ENCODE assay signal across 1 cellular context in genomic region chrX:155070975-155071693, GRCh38.
TF ChIP-seq lines count a peak whose summit lies in the region.

Gene BRCC3 (plus strand): TSS chrX:155071508. CDS start chrX:155071528, 20 bp downstream.
Gene CMC4 (minus strand): TSS chrX:155071136. CDS start chrX:155064023, 7,113 bp downstream.
A gene with protein sequence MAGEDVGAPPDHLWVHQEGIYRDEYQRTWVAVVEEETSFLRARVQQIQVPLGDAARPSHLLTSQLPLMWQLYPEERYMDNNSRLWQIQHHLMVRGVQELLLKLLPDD (minus strand): TSS chrX:155071136. CDS start chrX:155066010, 5,126 bp downstream.

TF ChIP-seq in HepG2, 621 proteins besides CTCF, POLR2A, EP300 and RAD21 (continued from another document and continues in another):
- TF ChIP-seq FOSL2 (CRISPR knock-in tag; IDR thresholded peaks at IDR 0.05) = 0 out of 2 replicates have a peak, but pooled peaks have one; percentile 10
- TF ChIP-seq ZNF724P (CRISPR knock-in tag; IDR thresholded peaks at IDR 0.05; ENCODE audit: borderline replicate concordance) = no peak
- TF ChIP-seq, protein P1, sequence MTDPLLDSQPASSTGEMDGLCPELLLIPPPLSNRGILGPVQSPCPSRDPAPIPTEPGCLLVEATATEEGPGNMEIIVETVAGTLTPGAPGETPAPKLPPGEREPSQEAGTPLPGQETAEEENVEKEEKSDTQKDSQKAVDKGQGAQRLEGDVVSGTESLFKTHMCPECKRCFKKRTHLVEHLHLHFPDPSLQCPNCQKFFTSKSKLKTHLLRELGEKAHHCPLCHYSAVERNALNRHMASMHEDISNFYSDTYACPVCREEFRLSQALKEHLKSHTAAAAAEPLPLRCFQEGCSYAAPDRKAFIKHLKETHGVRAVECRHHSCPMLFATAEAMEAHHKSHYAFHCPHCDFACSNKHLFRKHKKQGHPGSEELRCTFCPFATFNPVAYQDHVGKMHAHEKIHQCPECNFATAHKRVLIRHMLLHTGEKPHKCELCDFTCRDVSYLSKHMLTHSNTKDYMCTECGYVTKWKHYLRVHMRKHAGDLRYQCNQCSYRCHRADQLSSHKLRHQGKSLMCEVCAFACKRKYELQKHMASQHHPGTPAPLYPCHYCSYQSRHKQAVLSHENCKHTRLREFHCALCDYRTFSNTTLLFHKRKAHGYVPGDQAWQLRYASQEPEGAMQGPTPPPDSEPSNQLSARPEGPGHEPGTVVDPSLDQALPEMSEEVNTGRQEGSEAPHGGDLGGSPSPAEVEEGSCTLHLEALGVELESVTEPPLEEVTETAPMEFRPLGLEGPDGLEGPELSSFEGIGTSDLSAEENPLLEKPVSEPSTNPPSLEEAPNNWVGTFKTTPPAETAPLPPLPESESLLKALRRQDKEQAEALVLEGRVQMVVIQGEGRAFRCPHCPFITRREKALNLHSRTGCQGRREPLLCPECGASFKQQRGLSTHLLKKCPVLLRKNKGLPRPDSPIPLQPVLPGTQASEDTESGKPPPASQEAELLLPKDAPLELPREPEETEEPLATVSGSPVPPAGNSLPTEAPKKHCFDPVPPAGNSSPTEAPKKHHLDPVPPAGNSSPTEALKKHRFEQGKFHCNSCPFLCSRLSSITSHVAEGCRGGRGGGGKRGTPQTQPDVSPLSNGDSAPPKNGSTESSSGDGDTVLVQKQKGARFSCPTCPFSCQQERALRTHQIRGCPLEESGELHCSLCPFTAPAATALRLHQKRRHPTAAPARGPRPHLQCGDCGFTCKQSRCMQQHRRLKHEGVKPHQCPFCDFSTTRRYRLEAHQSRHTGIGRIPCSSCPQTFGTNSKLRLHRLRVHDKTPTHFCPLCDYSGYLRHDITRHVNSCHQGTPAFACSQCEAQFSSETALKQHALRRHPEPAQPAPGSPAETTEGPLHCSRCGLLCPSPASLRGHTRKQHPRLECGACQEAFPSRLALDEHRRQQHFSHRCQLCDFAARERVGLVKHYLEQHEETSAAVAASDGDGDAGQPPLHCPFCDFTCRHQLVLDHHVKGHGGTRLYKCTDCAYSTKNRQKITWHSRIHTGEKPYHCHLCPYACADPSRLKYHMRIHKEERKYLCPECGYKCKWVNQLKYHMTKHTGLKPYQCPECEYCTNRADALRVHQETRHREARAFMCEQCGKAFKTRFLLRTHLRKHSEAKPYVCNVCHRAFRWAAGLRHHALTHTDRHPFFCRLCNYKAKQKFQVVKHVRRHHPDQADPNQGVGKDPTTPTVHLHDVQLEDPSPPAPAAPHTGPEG (CRISPR knock-in tag; IDR thresholded peaks at IDR 0.05) = peak; percentile 30; the same call in 1 of the 2 replicates
- TF ChIP-seq ZNF776 (CRISPR knock-in tag; IDR thresholded peaks at IDR 0.05) = 0 out of 2 replicates have a peak, but pooled peaks have one; percentile 46
- no peak for TF ChIP-seq ZNF124 (CRISPR knock-in tag; IDR thresholded peaks at IDR 0.05)
- TF ChIP-seq ZNF687 (CRISPR knock-in tag; IDR thresholded peaks at IDR 0.05) = peak; percentile 71
- TF ChIP-seq ZNF547 (CRISPR knock-in tag; IDR thresholded peaks at IDR 0.05) = no peak
- peak; percentile 81 for TF ChIP-seq POLR2AphosphoS5 (IDR thresholded peaks at IDR 0.05; ENCODE audit: low read depth, low read length)
- no peak for TF ChIP-seq RBAK (CRISPR knock-in tag; IDR thresholded peaks at IDR 0.05)
- TF ChIP-seq ZNF800 (CRISPR knock-in tag; IDR thresholded peaks at IDR 0.05) = no peak
- TF ChIP-seq, protein P2, sequence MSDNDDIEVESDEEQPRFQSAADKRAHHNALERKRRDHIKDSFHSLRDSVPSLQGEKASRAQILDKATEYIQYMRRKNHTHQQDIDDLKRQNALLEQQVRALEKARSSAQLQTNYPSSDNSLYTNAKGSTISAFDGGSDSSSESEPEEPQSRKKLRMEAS (IDR thresholded peaks at IDR 0.05) = peak; percentile 63; the same call in 1 of the 2 replicates
- TF ChIP-seq SP140L (CRISPR knock-in tag; IDR thresholded peaks at IDR 0.05; ENCODE audit: borderline replicate concordance) = no peak
- peak; percentile 69; the same call in 1 of the 2 replicates for TF ChIP-seq GABPB1 (CRISPR knock-in tag; IDR thresholded peaks at IDR 0.05)
- TF ChIP-seq, protein P3, sequence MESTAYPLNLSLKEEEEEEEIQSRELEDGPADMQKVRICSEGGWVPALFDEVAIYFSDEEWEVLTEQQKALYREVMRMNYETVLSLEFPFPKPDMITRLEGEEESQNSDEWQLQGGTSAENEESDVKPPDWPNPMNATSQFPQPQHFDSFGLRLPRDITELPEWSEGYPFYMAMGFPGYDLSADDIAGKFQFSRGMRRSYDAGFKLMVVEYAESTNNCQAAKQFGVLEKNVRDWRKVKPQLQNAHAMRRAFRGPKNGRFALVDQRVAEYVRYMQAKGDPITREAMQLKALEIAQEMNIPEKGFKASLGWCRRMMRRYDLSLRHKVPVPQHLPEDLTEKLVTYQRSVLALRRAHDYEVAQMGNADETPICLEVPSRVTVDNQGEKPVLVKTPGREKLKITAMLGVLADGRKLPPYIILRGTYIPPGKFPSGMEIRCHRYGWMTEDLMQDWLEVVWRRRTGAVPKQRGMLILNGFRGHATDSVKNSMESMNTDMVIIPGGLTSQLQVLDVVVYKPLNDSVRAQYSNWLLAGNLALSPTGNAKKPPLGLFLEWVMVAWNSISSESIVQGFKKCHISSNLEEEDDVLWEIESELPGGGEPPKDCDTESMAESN (CRISPR knock-in tag; conservative IDR thresholded peaks at IDR 0.05) = 0 out of 2 replicates have a peak, but pooled peaks have one; percentile 38
- TF ChIP-seq EEA1 (CRISPR knock-in tag; IDR thresholded peaks at IDR 0.05; ENCODE audit: borderline replicate concordance) = no peak
- TF ChIP-seq, protein P4, sequence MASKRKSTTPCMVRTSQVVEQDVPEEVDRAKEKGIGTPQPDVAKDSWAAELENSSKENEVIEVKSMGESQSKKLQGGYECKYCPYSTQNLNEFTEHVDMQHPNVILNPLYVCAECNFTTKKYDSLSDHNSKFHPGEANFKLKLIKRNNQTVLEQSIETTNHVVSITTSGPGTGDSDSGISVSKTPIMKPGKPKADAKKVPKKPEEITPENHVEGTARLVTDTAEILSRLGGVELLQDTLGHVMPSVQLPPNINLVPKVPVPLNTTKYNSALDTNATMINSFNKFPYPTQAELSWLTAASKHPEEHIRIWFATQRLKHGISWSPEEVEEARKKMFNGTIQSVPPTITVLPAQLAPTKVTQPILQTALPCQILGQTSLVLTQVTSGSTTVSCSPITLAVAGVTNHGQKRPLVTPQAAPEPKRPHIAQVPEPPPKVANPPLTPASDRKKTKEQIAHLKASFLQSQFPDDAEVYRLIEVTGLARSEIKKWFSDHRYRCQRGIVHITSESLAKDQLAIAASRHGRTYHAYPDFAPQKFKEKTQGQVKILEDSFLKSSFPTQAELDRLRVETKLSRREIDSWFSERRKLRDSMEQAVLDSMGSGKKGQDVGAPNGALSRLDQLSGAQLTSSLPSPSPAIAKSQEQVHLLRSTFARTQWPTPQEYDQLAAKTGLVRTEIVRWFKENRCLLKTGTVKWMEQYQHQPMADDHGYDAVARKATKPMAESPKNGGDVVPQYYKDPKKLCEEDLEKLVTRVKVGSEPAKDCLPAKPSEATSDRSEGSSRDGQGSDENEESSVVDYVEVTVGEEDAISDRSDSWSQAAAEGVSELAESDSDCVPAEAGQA (IDR thresholded peaks at IDR 0.05; ENCODE audit: low read depth) = no peak
- TF ChIP-seq, protein P4 (CRISPR knock-in tag; IDR thresholded peaks at IDR 0.05; ENCODE audit: borderline replicate concordance) = no peak
- no peak for TF ChIP-seq ZNF12 (CRISPR knock-in tag; IDR thresholded peaks at IDR 0.05)
- TF ChIP-seq SATB2 (CRISPR knock-in tag; IDR thresholded peaks at IDR 0.05) = no peak
- TF ChIP-seq NFRKB (IDR thresholded peaks at IDR 0.05) = no peak
- no peak for TF ChIP-seq ZNF225 (CRISPR knock-in tag; IDR thresholded peaks at IDR 0.05)
- TF ChIP-seq TFDP2 (CRISPR knock-in tag; IDR thresholded peaks at IDR 0.05) = no peak
- TF ChIP-seq RBFOX2 (IDR thresholded peaks at IDR 0.05; ENCODE audit: low read depth, low read length) = peak; percentile 65
- no peak for TF ChIP-seq CBFB (CRISPR knock-in tag; IDR thresholded peaks at IDR 0.05)
- no peak for TF ChIP-seq ZNF781 (CRISPR knock-in tag; IDR thresholded peaks at IDR 0.05; ENCODE audit: borderline replicate concordance, not compliant biosample characterization)
- TF ChIP-seq, protein P5, sequence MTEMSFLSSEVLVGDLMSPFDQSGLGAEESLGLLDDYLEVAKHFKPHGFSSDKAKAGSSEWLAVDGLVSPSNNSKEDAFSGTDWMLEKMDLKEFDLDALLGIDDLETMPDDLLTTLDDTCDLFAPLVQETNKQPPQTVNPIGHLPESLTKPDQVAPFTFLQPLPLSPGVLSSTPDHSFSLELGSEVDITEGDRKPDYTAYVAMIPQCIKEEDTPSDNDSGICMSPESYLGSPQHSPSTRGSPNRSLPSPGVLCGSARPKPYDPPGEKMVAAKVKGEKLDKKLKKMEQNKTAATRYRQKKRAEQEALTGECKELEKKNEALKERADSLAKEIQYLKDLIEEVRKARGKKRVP (CRISPR knock-in tag; IDR thresholded peaks at IDR 0.05) = no peak
- TF ChIP-seq, protein P6, sequence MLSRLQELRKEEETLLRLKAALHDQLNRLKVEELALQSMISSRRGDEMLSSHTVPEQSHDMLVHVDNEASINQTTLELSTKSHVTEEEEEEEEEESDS (CRISPR knock-in tag; IDR thresholded peaks at IDR 0.05; ENCODE audit: borderline replicate concordance) = no peak
- 0 out of 2 replicates have a peak, but pooled peaks have one; percentile 18 for TF ChIP-seq ZNF83 (CRISPR knock-in tag; IDR thresholded peaks at IDR 0.05; ENCODE audit: borderline replicate concordance)
- TF ChIP-seq AGO1 (IDR thresholded peaks at IDR 0.05; ENCODE audit: low read depth, low read length, poor library complexity, severe bottlenecking) = no peak
- peak; percentile 89 for TF ChIP-seq YY1 (IDR thresholded peaks at IDR 0.05; ENCODE audit: insufficient read depth, insufficient replicate concordance, low read depth, low read length)
- no peak for TF ChIP-seq HNF4A (CRISPR knock-in tag; IDR thresholded peaks at IDR 0.05)
- no peak for TF ChIP-seq SP1 (IDR thresholded peaks at IDR 0.05)
- peak; percentile 38; the same call in 1 of the 2 replicates for TF ChIP-seq SP1 (CRISPR knock-in tag; IDR thresholded peaks at IDR 0.05)
- TF ChIP-seq ZKSCAN1 (IDR thresholded peaks at IDR 0.05; ENCODE audit: low read length) = no peak
